Comparison of ENCODE assay signal across 16 cellular contexts in genomic region chr2:128457716-128458115, GRCh38.
"Had no signal": no experiment of that assay in that cellular context is flagged by ENCODE, and none has a peak within 500 bp of the region (broad histone marks: within the 10 kb centered on the region; RNA-seq: fewer than 3 reads in every experiment).

No MANE protein-coding gene starts in this region.

- H3K36me3 ChIP-seq: tibial artery had no signal

- H3K4me1 Mint-ChIP-seq: activated CD4-positive, alpha-beta T cell treated with anti-CD3 and anti-CD28 coated beads, Interleukin-2, amount 10 ng/mL, durations not matched to agents 24 days and 14 days; central memory CD8-positive, alpha-beta T cell; stimulated activated memory B cell treated with anti-CD40 and anti-IgM and Interleukin-4, amounts not matched to agents 10 μg/mL and 1 μg/mL and 100 μg/mL, for 72 hours had no signal

- H3K27ac Mint-ChIP-seq: activated CD4-positive, alpha-beta T cell treated with anti-CD3 and anti-CD28 coated beads, Interleukin-2, amount 10 ng/mL, durations not matched to agents 24 days and 14 days; activated naive CD4-positive, alpha-beta T cell treated with anti-CD3 and anti-CD28 coated beads, Interleukin-2, amount 50 U/mL, for 72 hours; stimulated activated memory B cell treated with anti-CD40 and anti-IgM and Interleukin-4, amounts not matched to agents 10 μg/mL and 1 μg/mL and 100 μg/mL, for 72 hours had no signal

- H3K79me2 ChIP-seq: parathyroid adenoma had no signal

- DNase-seq: activated CD4-positive, alpha-beta T cell treated with anti-CD3 and anti-CD28 coated beads, Interleukin-2, amount 10 ng/mL, durations not matched to agents 24 days and 14 days; activated CD4-positive, CD25-positive, alpha-beta regulatory T cell; activated T-cell treated with anti-CD3 and anti-CD28 coated beads, Interleukin-2, amount 50 U/mL, for 1 hour; amniotic stem cell; cortex of kidney; effector CD8-positive, alpha-beta T cell; hippocampal formation; mesendoderm; retina; stimulated activated CD4-positive, alpha-beta T cell treated with anti-CD3 and anti-CD28 coated beads, Interleukin-2, amount 100 ng/mL, for 48 hours had no signal

- ATAC-seq: activated naive CD4-positive, alpha-beta T cell treated with anti-CD3 and anti-CD28 coated beads, Interleukin-2, amount 50 U/mL, for 72 hours; stimulated activated memory B cell treated with anti-CD40 and anti-IgM and Interleukin-4, amounts not matched to agents 10 μg/mL and 1 μg/mL and 100 μg/mL, for 72 hours had no signal

- H2AFZ ChIP-seq: parathyroid adenoma had no signal

- H3K4me1 ChIP-seq: parathyroid adenoma, tibial artery had no signal

- H3K27me3 ChIP-seq: tibial artery had no signal

- H3K9me3 Mint-ChIP-seq: activated naive CD4-positive, alpha-beta T cell treated with anti-CD3 and anti-CD28 coated beads, Interleukin-2, amount 50 U/mL, for 72 hours; central memory CD8-positive, alpha-beta T cell had no signal

- H3K27ac ChIP-seq: parathyroid adenoma, SK-N-MC, tibial artery had no signal

- H3K36me3 Mint-ChIP-seq: activated naive CD4-positive, alpha-beta T cell treated with anti-CD3 and anti-CD28 coated beads, Interleukin-2, amount 50 U/mL, for 72 hours had no signal

- H3K4me3 Mint-ChIP-seq: activated CD4-positive, alpha-beta T cell treated with anti-CD3 and anti-CD28 coated beads, Interleukin-2, amount 10 ng/mL, durations not matched to agents 24 days and 14 days; central memory CD8-positive, alpha-beta T cell; stimulated activated memory B cell treated with anti-CD40 and anti-IgM and Interleukin-4, amounts not matched to agents 10 μg/mL and 1 μg/mL and 100 μg/mL, for 72 hours had no signal

- H3K9me3 ChIP-seq: tibial artery had no signal

- H3K4me3 ChIP-seq: tibial artery had no signal

- H3K9ac ChIP-seq: parathyroid adenoma had no signal
